ENCODE assay signal across 1 cellular context in genomic region chr3:9911863-9912262, GRCh38.
TF ChIP-seq lines count a peak whose summit lies in the region.

No MANE protein-coding gene starts in this region.

TF ChIP-seq in K562, 482 proteins besides CTCF, POLR2A, EP300 and RAD21 (continued from another document and continues in another):
- 0 out of 4 replicates have a peak, but pooled peaks of 1 of the 2 experiments have one; percentile 21 for TF ChIP-seq RCOR1 (IDR thresholded peaks at IDR 0.05; ENCODE audit: borderline replicate concordance in 1 of 2, low read depth in 2 of 2, low read length in 2 of 2)
- no peak for TF ChIP-seq RFX7 (CRISPR knock-in tag; IDR thresholded peaks at IDR 0.05)
- TF ChIP-seq ZNF140 (CRISPR knock-in tag; IDR thresholded peaks at IDR 0.05), result no peak
- TF ChIP-seq BMI1 (IDR thresholded peaks at IDR 0.05; ENCODE audit: low read length), result no peak
- no peak for TF ChIP-seq ZNF551 (CRISPR knock-in tag; IDR thresholded peaks at IDR 0.05)
- no peak for TF ChIP-seq ZNF561 (CRISPR knock-in tag; conservative IDR thresholded peaks at IDR 0.05)
- no peak for TF ChIP-seq TAL1 (IDR thresholded peaks at IDR 0.05)
- peak; percentile 62; the same call in 1 of the 2 replicates for TF ChIP-seq ZNF121 (CRISPR knock-in tag; conservative IDR thresholded peaks at IDR 0.05)
- no peak for TF ChIP-seq DIDO1 (tag; IDR thresholded peaks at IDR 0.05; ENCODE audit: low read depth)
- no peak for TF ChIP-seq SNIP1 (IDR thresholded peaks at IDR 0.05; ENCODE audit: low read depth)
- no peak for TF ChIP-seq ZNF3 (CRISPR knock-in tag; IDR thresholded peaks at IDR 0.05)
- no peak for TF ChIP-seq MTA1 (IDR thresholded peaks at IDR 0.05; ENCODE audit: borderline replicate concordance)
- TF ChIP-seq RNF2 (IDR thresholded peaks at IDR 0.05), result no peak
- TF ChIP-seq ZSCAN32 (CRISPR knock-in tag; IDR thresholded peaks at IDR 0.05), result no peak
- no peak for TF ChIP-seq ZNF57 (CRISPR knock-in tag; IDR thresholded peaks at IDR 0.05)
- no peak for TF ChIP-seq HBP1 (CRISPR knock-in tag; IDR thresholded peaks at IDR 0.05)
- TF ChIP-seq ETV5 (CRISPR knock-in tag; IDR thresholded peaks at IDR 0.05; ENCODE audit: low read depth), result no peak
- no peak for TF ChIP-seq ZKSCAN1 (IDR thresholded peaks at IDR 0.05; ENCODE audit: low read depth, low read length)
- TF ChIP-seq STAT5A (IDR thresholded peaks at IDR 0.05; ENCODE audit: borderline replicate concordance, low read length), result no peak
- no peak for TF ChIP-seq ZBTB11 (CRISPR knock-in tag; IDR thresholded peaks at IDR 0.05)
- TF ChIP-seq SP2 (IDR thresholded peaks at IDR 0.05; ENCODE audit: extremely low read depth, low read depth, low read length, poor library complexity, severe bottlenecking), result no peak
- peak; percentile 72 for TF ChIP-seq MEIS2 (IDR thresholded peaks at IDR 0.05; ENCODE audit: partially characterized antibody)
- TF ChIP-seq ZNF431 (CRISPR knock-in tag; IDR thresholded peaks at IDR 0.05), result no peak
- TF ChIP-seq GTF2F1 (IDR thresholded peaks at IDR 0.05; ENCODE audit: low read depth, low read length), result no peak
- TF ChIP-seq TGIF2 (CRISPR knock-in tag; IDR thresholded peaks at IDR 0.05), result no peak
- no peak for TF ChIP-seq CHAMP1 (IDR thresholded peaks at IDR 0.05)
- TF ChIP-seq MTF1 (CRISPR knock-in tag; IDR thresholded peaks at IDR 0.05; ENCODE audit: borderline replicate concordance), result no peak
- 0 out of 4 replicates have a peak, but pooled peaks of 1 of the 2 experiments have one; percentile 45 for TF ChIP-seq ZNF639 (CRISPR knock-in tag; conservative IDR thresholded peaks at IDR 0.05 in 1 of 2, IDR thresholded peaks at IDR 0.05 in 1 of 2)
- TF ChIP-seq JUNB (CRISPR knock-in tag; conservative IDR thresholded peaks at IDR 0.05), result no peak
- TF ChIP-seq E2F6 (IDR thresholded peaks at IDR 0.05; ENCODE audit: borderline replicate concordance in 1 of 2, extremely low read depth in 1 of 2, insufficient read depth in 1 of 2, insufficient read length in 1 of 2, low read depth in 1 of 2, low read length in 1 of 2, poor library complexity in 1 of 2, severe bottlenecking in 1 of 2), result peak in 1 of 2 experiments; percentile 38
- TF ChIP-seq ZNF75A (CRISPR knock-in tag; IDR thresholded peaks at IDR 0.05), result no peak
- TF ChIP-seq CHD7 (IDR thresholded peaks at IDR 0.05; ENCODE audit: low read depth, low read length), result no peak
- no peak for TF ChIP-seq ASH1L (IDR thresholded peaks at IDR 0.05; ENCODE audit: borderline replicate concordance, low read depth, partially characterized antibody)
- TF ChIP-seq PRDM10 (IDR thresholded peaks at IDR 0.05; ENCODE audit: partially characterized antibody), result no peak
